ENCODE assay signal across 9 cellular contexts in genomic region chr10:104260775-104261115, GRCh38. TPM values are rescaled to one million over a fixed set of nuclear protein-coding genes. Genes with fewer than 3 reads are reported as not detected.
A peak's percentile ranks its signal among the peaks of the same experiment; 100 is the strongest.
DNase-seq lines count a peak whose midpoint lies in the region; ATAC-seq and TF ChIP-seq lines count a peak whose summit lies in the region.
"Had no signal": no experiment of that assay in that cellular context is flagged by ENCODE, and none has a peak within 500 bp of the region (broad histone marks: within the 10 kb centered on the region; RNA-seq: fewer than 3 reads in every experiment).

No MANE protein-coding gene starts in this region.

- TF ChIP-seq POLR2A in gastroesophageal sphincter (IDR thresholded peaks at IDR 0.05) (no peak), stomach (IDR thresholded peaks at IDR 0.05) (no peak)

- intact Hi-C loops in activated CD4-positive, alpha-beta T cell treated with anti-CD3 and anti-CD28 coated beads, Interleukin-2, amount 10 ng/mL, durations not matched to agents 24 days and 14 days (cut with micrococcal nuclease) = no loop called here
- intact Hi-C loops in activated CD8-positive, alpha-beta T cell treated with anti-CD3 and anti-CD28 coated beads for 36 hours (cut with micrococcal nuclease) = no loop called here
- intact Hi-C loops in stomach (cut with DNase I; ENCODE audit: low total_unique reads) (no loop called here), PC-9 (cut with micrococcal nuclease; ENCODE audit: unreplicated experiment) (no loop called here)

- peaks cover 61% of the 10 kb centered on the region for H3K4me1 Mint-ChIP-seq in activated CD4-positive, alpha-beta T cell treated with anti-CD3 and anti-CD28 coated beads, Interleukin-2, amount 10 ng/mL, durations not matched to agents 24 days and 14 days
- peaks cover 81% of the 10 kb centered on the region for H3K4me1 Mint-ChIP-seq in activated CD8-positive, alpha-beta T cell treated with anti-CD3 and anti-CD28 coated beads for 36 hours (ENCODE audit: low read depth)

- H3K4me1 ChIP-seq in gastroesophageal sphincter (peaks cover 9 to 78% (median 39%) of the 10 kb centered on the region in 3 donors), stomach (peaks cover 24 to 97% (median 49%) of the 10 kb centered on the region in 4 donors), PC-9 (replicated peaks; ENCODE audit: insufficient read depth) (peaks cover 28% of the 10 kb centered on the region)

- no peaks in the 10 kb centered on the region for H3K27me3 Mint-ChIP-seq in activated CD4-positive, alpha-beta T cell treated with anti-CD3 and anti-CD28 coated beads, Interleukin-2, amount 10 ng/mL, durations not matched to agents 24 days and 14 days
- no peaks in the 10 kb centered on the region for H3K27me3 Mint-ChIP-seq in activated CD8-positive, alpha-beta T cell treated with anti-CD3 and anti-CD28 coated beads for 36 hours

- no TSS peak for BruUV-seq in PC-9 (replicated peaks; lab: Mats Ljungman, UMichigan)

- peaks cover 22% of the 10 kb centered on the region for H3F3A ChIP-seq in PC-9 (ENCODE audit: insufficient read depth, low read depth)

- H3K27me3 ChIP-seq in gastroesophageal sphincter = no peaks in the 10 kb centered on the region
- no peaks in the 10 kb centered on the region for H3K27me3 ChIP-seq in stomach
- no peaks in the 10 kb centered on the region for H3K27me3 ChIP-seq in PC-9 (ENCODE audit: insufficient read depth, low read depth)

- H3K4me2 ChIP-seq in PC-9 = no peak overlapping the region

- no peak for TF ChIP-seq CTCF in activated CD8-positive, alpha-beta T cell treated with anti-CD3 and anti-CD28 coated beads for 36 hours (IDR thresholded peaks at IDR 0.05)
- TF ChIP-seq CTCF in gastroesophageal sphincter (IDR thresholded peaks at IDR 0.05) = no peak
- no peak for TF ChIP-seq CTCF in stomach (IDR thresholded peaks at IDR 0.05)
- TF ChIP-seq CTCF in PC-9 (conservative IDR thresholded peaks at IDR 0.05) = no peak

- H3K27ac ChIP-seq in gastroesophageal sphincter (peak overlapping the region; percentile 23 to 77 (median 76)), stomach (peak overlapping the region in 4 of 5 donors; percentile 27 to 71 (median 64)), PC-9 (no peak overlapping the region)

- peak; percentile 73 for ATAC-seq in activated CD8-positive, alpha-beta T cell treated with anti-CD3 and anti-CD28 coated beads for 36 hours
- ATAC-seq in gastroesophageal sphincter (no peak), HG03354 (IDR thresholded peaks at IDR 0.05; ENCODE audit: poor library complexity, severe bottlenecking, unreplicated experiment) (no peak), HG03565 (IDR thresholded peaks at IDR 0.05; ENCODE audit: unreplicated experiment) (no peak)
- ATAC-seq: WTC11 had no signal

- H3K27ac Mint-ChIP-seq in activated CD4-positive, alpha-beta T cell treated with anti-CD3 and anti-CD28 coated beads, Interleukin-2, amount 10 ng/mL, durations not matched to agents 24 days and 14 days = peak overlapping the region; percentile 90
- peak overlapping the region; percentile 94 for H3K27ac Mint-ChIP-seq in activated CD8-positive, alpha-beta T cell treated with anti-CD3 and anti-CD28 coated beads for 36 hours
- H3K27ac Mint-ChIP-seq: WTC11 had no signal

- peaks cover 5% of the 10 kb centered on the region; the same call in 1 of the 2 replicates for H4K20me1 ChIP-seq in PC-9 (ENCODE audit: insufficient read depth)

- POLR2A ChIA-PET in activated CD8-positive, alpha-beta T cell treated with anti-CD3 and anti-CD28 coated beads for 36 hours (lab: Charles Lee) = interaction anchor here (0.9 kb wide), 1 partner anchor 14 kb away, joined by 3 read pairs; no protein-coding TSS in a partner anchor
- POLR2A ChIA-PET in PC-9 (lab: Charles Lee; ENCODE audit: unreplicated experiment) = no interaction called here

- H2AFZ ChIP-seq in PC-9 = no peak overlapping the region

- H3K9me3 ChIP-seq in gastroesophageal sphincter (no peaks in the 10 kb centered on the region), stomach (no peaks in the 10 kb centered on the region), PC-9 (ENCODE audit: insufficient read depth, low read depth) (no peaks in the 10 kb centered on the region)

- H3K36me3 Mint-ChIP-seq in activated CD4-positive, alpha-beta T cell treated with anti-CD3 and anti-CD28 coated beads, Interleukin-2, amount 10 ng/mL, durations not matched to agents 24 days and 14 days (ENCODE audit: low read depth) = peaks cover 67% of the 10 kb centered on the region
- peaks cover 85% of the 10 kb centered on the region for H3K36me3 Mint-ChIP-seq in activated CD8-positive, alpha-beta T cell treated with anti-CD3 and anti-CD28 coated beads for 36 hours (ENCODE audit: low read depth)

- H3K9me3 Mint-ChIP-seq in activated CD4-positive, alpha-beta T cell treated with anti-CD3 and anti-CD28 coated beads, Interleukin-2, amount 10 ng/mL, durations not matched to agents 24 days and 14 days = no peaks in the 10 kb centered on the region
- no peaks in the 10 kb centered on the region for H3K9me3 Mint-ChIP-seq in activated CD8-positive, alpha-beta T cell treated with anti-CD3 and anti-CD28 coated beads for 36 hours
- H3K9me3 Mint-ChIP-seq: WTC11 had no signal

- H3K9me2 ChIP-seq in PC-9 (ENCODE audit: insufficient read depth) = no peaks in the 10 kb centered on the region

- no peak for TF ChIP-seq EP300 in gastroesophageal sphincter (IDR thresholded peaks at IDR 0.05)
- no peak for TF ChIP-seq EP300 in stomach (IDR thresholded peaks at IDR 0.05)

- H3K4me3 Mint-ChIP-seq in activated CD4-positive, alpha-beta T cell treated with anti-CD3 and anti-CD28 coated beads, Interleukin-2, amount 10 ng/mL, durations not matched to agents 24 days and 14 days = peak overlapping the region; percentile 75
- peak overlapping the region; percentile 59 for H3K4me3 Mint-ChIP-seq in activated CD8-positive, alpha-beta T cell treated with anti-CD3 and anti-CD28 coated beads for 36 hours
- H3K4me3 Mint-ChIP-seq: WTC11 had no signal

- H3K36me3 ChIP-seq in gastroesophageal sphincter (peaks cover 4 to 77% of the 10 kb centered on the region in 2 donors), stomach (peaks cover 27 to 86% (median 77%) of the 10 kb centered on the region in 4 donors), PC-9 (ENCODE audit: low read depth) (peaks cover 37% of the 10 kb centered on the region)

- peaks cover 48% of the 10 kb centered on the region for H3K79me2 ChIP-seq in PC-9 (ENCODE audit: low read depth)

- CTCF ChIA-PET in activated CD8-positive, alpha-beta T cell treated with anti-CD3 and anti-CD28 coated beads for 36 hours (lab: Charles Lee) = interaction anchor here (1.2 to 1.4 kb wide), 3 partner anchors 11 to 77 kb away, joined by 3 to 7 read pairs (median 4); no protein-coding TSS in a partner anchor
- CTCF ChIA-PET in PC-9 (lab: Charles Lee) = no interaction called here

- no peak overlapping the region for H3K4me3 ChIP-seq in gastroesophageal sphincter
- H3K4me3 ChIP-seq in stomach = no peak overlapping the region
- no peak overlapping the region for H3K4me3 ChIP-seq in PC-9

- no peak for DNase-seq in activated CD4-positive, alpha-beta T cell treated with anti-CD3 and anti-CD28 coated beads, Interleukin-2, amount 10 ng/mL, durations not matched to agents 24 days and 14 days
- DNase-seq in activated CD4-positive, alpha-beta T cell treated with anti-CD3 and anti-CD28 coated beads for 4 hours = no peak
- no peak for DNase-seq in activated CD8-positive, alpha-beta T cell treated with anti-CD3 and anti-CD28 coated beads for 36 hours
- DNase-seq in stomach = no peak
- no peak for DNase-seq in PC-9

- WGBS in gastroesophageal sphincter (ENCODE audit: low coverage in 1 of 2), 2 donors = 15 to 29% methylated on average over 3 of the region's 3 CpGs
- WGBS in stomach, 5 donors = 34 to 55% (median 45%) methylated on average over 3 of the region's 3 CpGs

RNA-seq across cellular contexts. Expression of gene GSTO1, which starts 6.1 kb away (rescaled TPM):
- total RNA-seq in activated CD4-positive, alpha-beta T cell treated with anti-CD3 and anti-CD28 coated beads, Interleukin-2, amount 10 ng/mL, durations not matched to agents 24 days and 14 days = 136 and 140 TPM in 2 replicates
- 100 to 1,000 TPM; 179 to 189 TPM for total RNA-seq in activated CD8-positive, alpha-beta T cell treated with anti-CD3 and anti-CD28 coated beads for 36 hours
- total RNA-seq in gastroesophageal sphincter (100 to 1,000 TPM; 124 to 153 (median 149) TPM), stomach (10 to 100 TPM in 4 of 5 donors, 1 to 10 TPM in 1; 9.8 to 81.3 (median 40.8) TPM), PC-9 (2021) (71.0 and 77.3 TPM in 2 replicates)
- 100 to 1,000 TPM; 123 to 192 (median 159) TPM for polyA plus RNA-seq in stomach

RNA-seq across cellular contexts. Expression of gene GSTO2, which starts 8.2 kb away (rescaled TPM):
- 0.77 and 1.3 TPM in 2 replicates for total RNA-seq in activated CD4-positive, alpha-beta T cell treated with anti-CD3 and anti-CD28 coated beads, Interleukin-2, amount 10 ng/mL, durations not matched to agents 24 days and 14 days
- total RNA-seq in activated CD8-positive, alpha-beta T cell treated with anti-CD3 and anti-CD28 coated beads for 36 hours = 1 to 10 TPM; 1.8 to 2.7 TPM
- 1 to 10 TPM in 1 of 4 donors, under 1 TPM in 3; 0.15 to 1.3 (median 0.21) TPM for total RNA-seq in gastroesophageal sphincter
- total RNA-seq in stomach = 10 to 100 TPM in 1 of 5 donors, 1 to 10 TPM in 2, under 1 TPM in 2; under 0.01 to 13.4 (median 5.7) TPM
- 10 to 100 TPM; 22.1 to 26.6 (median 23.7) TPM for polyA plus RNA-seq in stomach
- 3.3 and 4.3 TPM in 2 replicates for total RNA-seq in PC-9 (2021)

RNA-seq across cellular contexts. Expression of gene CFAP43, which starts 28.6 kb away (rescaled TPM):
- total RNA-seq in activated CD4-positive, alpha-beta T cell treated with anti-CD3 and anti-CD28 coated beads, Interleukin-2, amount 10 ng/mL, durations not matched to agents 24 days and 14 days = not detected in 2 replicates
- total RNA-seq in activated CD8-positive, alpha-beta T cell treated with anti-CD3 and anti-CD28 coated beads for 36 hours = under 1 TPM in 1 of 2 experiments, not detected in 1; 0.16 TPM
- under 1 TPM in 3 of 4 donors, not detected in 1; 0.16 to 0.45 (median 0.40) TPM for total RNA-seq in gastroesophageal sphincter
- 1 to 10 TPM in 2 of 5 donors, under 1 TPM in 1, not detected in 2; under 0.01 to 2.0 (median 1.2) TPM for total RNA-seq in stomach
- under 1 TPM in 2 of 3 donors, not detected in 1; 0.12 to 0.25 TPM for polyA plus RNA-seq in stomach
- 6.0 and 7.1 TPM in 2 replicates for total RNA-seq in PC-9 (2021)
